1 cellular context compared by ENCODE assay signal in genomic region chr7:87144173-87144657, GRCh38.
TF ChIP-seq lines count a peak whose summit lies in the region.

No MANE protein-coding gene starts in this region.

TF ChIP-seq in GM12878, 131 proteins besides CTCF, POLR2A, EP300 and RAD21 (continued from another document and continues in another):
- TF ChIP-seq CUX1 (IDR thresholded peaks at IDR 0.05; ENCODE audit: insufficient replicate concordance, low read depth, low read length) (no peak), DPF2 (IDR thresholded peaks at IDR 0.05) (0 out of 2 replicates have a peak, but pooled peaks have one; percentile 28), KLF5 (IDR thresholded peaks at IDR 0.05; ENCODE audit: partially characterized antibody) (no peak), REST (IDR thresholded peaks at IDR 0.05; ENCODE audit: low read depth, low read length) (no peak), TARDBP (IDR thresholded peaks at IDR 0.05; ENCODE audit: borderline replicate concordance) (no peak), SMAD5 (IDR thresholded peaks at IDR 0.05; ENCODE audit: low read depth) (no peak), RBBP5 (conservative IDR thresholded peaks at IDR 0.05) (no peak), ZZZ3 (IDR thresholded peaks at IDR 0.05; ENCODE audit: control insufficient read depth, insufficient read length, low read depth) (no peak), SMARCA5 (IDR thresholded peaks at IDR 0.05) (no peak), ATF7 (IDR thresholded peaks at IDR 0.05; ENCODE audit: low read depth) (no peak), WRNIP1 (IDR thresholded peaks at IDR 0.05; ENCODE audit: borderline replicate concordance, low read depth, low read length) (no peak), IRF4 (IDR thresholded peaks at IDR 0.05; ENCODE audit: low read depth, low read length) (no peak), KAT2A (conservative IDR thresholded peaks at IDR 0.05; ENCODE audit: control insufficient read depth, low read depth, low read length) (no peak), TCF7 (IDR thresholded peaks at IDR 0.05; ENCODE audit: borderline replicate concordance) (no peak), PRDM15 (CRISPR knock-in tag; IDR thresholded peaks at IDR 0.05) (no peak), SRF (IDR thresholded peaks at IDR 0.05; ENCODE audit: low read depth in 2 of 2, low read length in 2 of 2) (no peak), FOXM1 (IDR thresholded peaks at IDR 0.05; ENCODE audit: low read depth, low read length) (peak; percentile 82), BCL11A (IDR thresholded peaks at IDR 0.05; ENCODE audit: low read depth, low read length) (peak; percentile 53; the same call in 1 of the 2 replicates), IRF5 (IDR thresholded peaks at IDR 0.05; ENCODE audit: borderline replicate concordance) (no peak), YBX1 (IDR thresholded peaks at IDR 0.05) (no peak), EGR1 (IDR thresholded peaks at IDR 0.05; ENCODE audit: borderline replicate concordance in 1 of 2, low read depth in 2 of 2, low read length in 2 of 2) (no peak), GABPA (IDR thresholded peaks at IDR 0.05; ENCODE audit: low read depth) (peak; percentile 67), NFIC (IDR thresholded peaks at IDR 0.05; ENCODE audit: low read depth, low read length) (peak; percentile 83), HDAC6 (IDR thresholded peaks at IDR 0.05; ENCODE audit: unreplicated experiment) (no peak), LARP7 (IDR thresholded peaks at IDR 0.05) (no peak), NKRF (conservative IDR thresholded peaks at IDR 0.05) (no peak), PKNOX1 (IDR thresholded peaks at IDR 0.05) (peak; percentile 64), ZNF207 (IDR thresholded peaks at IDR 0.05; ENCODE audit: borderline replicate concordance) (no peak), POLR2AphosphoS5 (IDR thresholded peaks at IDR 0.05; ENCODE audit: low read length) (no peak), JUNB (IDR thresholded peaks at IDR 0.05) (peak; percentile 61), CHD1 (IDR thresholded peaks at IDR 0.05; ENCODE audit: low read depth, low read length) (no peak), MXI1 (IDR thresholded peaks at IDR 0.05; ENCODE audit: low read depth, low read length) (no peak), ATF3 (IDR thresholded peaks at IDR 0.05; ENCODE audit: borderline replicate concordance, extremely low read depth, low read depth, low read length) (no peak), BHLHE40 (IDR thresholded peaks at IDR 0.05; ENCODE audit: borderline replicate concordance in 1 of 2, low read depth in 2 of 2, low read length in 1 of 2) (no peak), FOS (IDR thresholded peaks at IDR 0.05; ENCODE audit: borderline replicate concordance, extremely low read depth, insufficient read length) (no peak), SMC3 (IDR thresholded peaks at IDR 0.05; ENCODE audit: borderline replicate concordance, low read length) (no peak), E2F8 (IDR thresholded peaks at IDR 0.05; ENCODE audit: low read depth, partially characterized antibody) (no peak), ZBED1 (IDR thresholded peaks at IDR 0.05; ENCODE audit: borderline replicate concordance) (no peak), SIX5 (IDR thresholded peaks at IDR 0.05; ENCODE audit: low read depth, low read length, severe bottlenecking) (no peak), CBX3 (IDR thresholded peaks at IDR 0.05; ENCODE audit: borderline replicate concordance, low read depth) (no peak), MYB (IDR thresholded peaks at IDR 0.05; ENCODE audit: borderline replicate concordance, low read depth, low read length) (no peak)
